34 cellular contexts compared by ENCODE assay signal in the genomic region with DNA sequence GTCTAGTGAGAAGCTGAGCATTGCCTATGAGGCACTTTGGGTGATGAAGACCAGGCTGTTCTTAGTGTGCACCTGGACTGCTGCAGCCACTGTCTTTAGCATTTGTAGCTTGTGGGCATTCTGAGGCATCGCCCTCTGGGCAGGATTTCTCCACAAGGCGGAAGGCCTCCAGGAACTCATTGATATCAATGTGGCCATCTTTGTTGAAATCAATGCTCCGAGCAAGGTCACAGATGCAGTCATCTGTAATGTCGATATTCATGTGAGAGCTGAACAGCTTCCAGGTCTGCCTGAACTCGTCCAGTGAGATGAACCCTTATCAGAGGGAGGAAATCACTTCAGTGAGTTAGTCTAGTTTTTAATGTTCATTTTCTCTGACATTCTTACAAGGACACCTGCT. TPM values are rescaled to one million over a fixed set of nuclear protein-coding genes. Genes with fewer than 3 reads are reported as not detected.
"Had no signal": no experiment of that assay in that cellular context is flagged by ENCODE, and none has a peak within 500 bp of the region (broad histone marks: within the 10 kb centered on the region; RNA-seq: fewer than 3 reads in every experiment).

No MANE protein-coding gene starts in this region.

- H3K4me3 ChIP-seq: coronary artery, dorsolateral prefrontal cortex, esophagus muscularis mucosa, gastrocnemius medialis, heart right ventricle had no signal

- H3K4me3 Mint-ChIP-seq: activated CD4-positive, alpha-beta T cell treated with anti-CD3 and anti-CD28 coated beads, Interleukin-2, amount 10 ng/mL, durations not matched to agents 7 days and 5 days; activated CD8-positive, alpha-beta T cell treated with anti-CD3 and anti-CD28 coated beads for 36 hours; activated naive CD4-positive, alpha-beta T cell treated with anti-CD3 and anti-CD28 coated beads for 36 hours; activated naive CD4-positive, alpha-beta T cell treated with anti-CD3 and anti-CD28 coated beads, Interleukin-2, amount 50 U/mL, for 24 hours; activated naive CD8-positive, alpha-beta T cell treated with anti-CD3 and anti-CD28 coated beads for 36 hours; activated naive CD8-positive, alpha-beta T cell treated with anti-CD3 and anti-CD28 coated beads, Interleukin-2, amount 50 U/mL, for 24 hours; activated T-helper 1 cell treated with anti-CD3 and anti-CD28 coated beads, Interleukin-12 subunit alpha, Interleukin-12 subunit beta, Interleukin-2, Interleukin-4 antibody, amounts not matched to agents 30 ng/mL and 10 ng/mL and 1 ng/mL, durations not matched to agents 14 hours and 24 hours and 36 hours; central memory CD8-positive, alpha-beta T cell; dendritic cell treated with granulocyte-macrophage colony-stimulating factor and Interleukin-4, amounts not matched to agents 40 ng/mL and 50 ng/mL, for 4 days; effector memory CD8-positive, alpha-beta T cell had no signal

- H3K27me3 Mint-ChIP-seq: activated CD8-positive, alpha-beta T cell treated with anti-CD3 and anti-CD28 coated beads for 36 hours; activated naive CD4-positive, alpha-beta T cell treated with anti-CD3 and anti-CD28 coated beads, Interleukin-2, amount 50 U/mL, for 24 hours; activated naive CD8-positive, alpha-beta T cell treated with anti-CD3 and anti-CD28 coated beads for 36 hours; activated naive CD8-positive, alpha-beta T cell treated with anti-CD3 and anti-CD28 coated beads, Interleukin-2, amount 50 U/mL, for 24 hours; central memory CD8-positive, alpha-beta T cell had no signal

- H3K4me1 ChIP-seq: esophagus muscularis mucosa, foreskin keratinocyte, gastrocnemius medialis, heart right ventricle had no signal

- H3K27ac Mint-ChIP-seq: activated CD4-positive, alpha-beta T cell treated with anti-CD3 and anti-CD28 coated beads, Interleukin-2, amount 10 ng/mL, durations not matched to agents 7 days and 5 days; activated CD8-positive, alpha-beta T cell treated with anti-CD3 and anti-CD28 coated beads for 36 hours; activated naive CD4-positive, alpha-beta T cell treated with anti-CD3 and anti-CD28 coated beads for 36 hours; activated naive CD4-positive, alpha-beta T cell treated with anti-CD3 and anti-CD28 coated beads, Interleukin-2, amount 50 U/mL, for 24 hours; activated naive CD8-positive, alpha-beta T cell treated with anti-CD3 and anti-CD28 coated beads for 36 hours; activated naive CD8-positive, alpha-beta T cell treated with anti-CD3 and anti-CD28 coated beads, Interleukin-2, amount 50 U/mL, for 24 hours; activated T-helper 1 cell treated with anti-CD3 and anti-CD28 coated beads, Interleukin-12 subunit alpha, Interleukin-12 subunit beta, Interleukin-2, Interleukin-4 antibody, amounts not matched to agents 30 ng/mL and 10 ng/mL and 1 ng/mL, durations not matched to agents 14 hours and 24 hours and 36 hours; activated T-helper 2 cell treated with anti-CD3 and anti-CD28 coated beads, Interferon-gamma antibody, Interleukin-2, Interleukin-4, amounts not matched to agents 10 μg/mL and 5 μg/mL and 100 μg/mL, durations not matched to agents 14 hours and 24 hours and 36 hours; dendritic cell treated with granulocyte-macrophage colony-stimulating factor and Interleukin-4, amounts not matched to agents 40 ng/mL and 50 ng/mL, for 4 days; effector memory CD8-positive, alpha-beta T cell had no signal

- ATAC-seq: activated CD8-positive, alpha-beta T cell treated with anti-CD3 and anti-CD28 coated beads for 36 hours; activated naive CD8-positive, alpha-beta T cell treated with anti-CD3 and anti-CD28 coated beads, Interleukin-2, amount 50 U/mL, for 24 hours; effector memory CD8-positive, alpha-beta T cell; foreskin keratinocyte; gastrocnemius medialis; heart right ventricle had no signal

- DNase-seq: activated CD4-positive, alpha-beta T cell treated with anti-CD3 and anti-CD28 coated beads for 4 hours; activated CD4-positive, alpha-beta T cell treated with anti-CD3 and anti-CD28 coated beads, Interleukin-2, amount 10 ng/mL, durations not matched to agents 7 days and 5 days; activated CD4-positive, alpha-beta T cell treated with anti-CD3 and anti-CD28 coated beads, Interleukin-2, amount 50 U/mL, for 4 hours; activated CD4-positive, CD25-positive, alpha-beta regulatory T cell; activated CD4-positive, CD25-positive, alpha-beta regulatory T cell treated with anti-CD3 and anti-CD28 coated beads, Interleukin-2, amount 50 U/mL, for 72 hours; activated CD8-positive, alpha-beta memory T cell treated with anti-CD3 and anti-CD28 coated beads for 24 hours; activated CD8-positive, alpha-beta T cell treated with anti-CD3 and anti-CD28 coated beads for 36 hours; activated effector memory CD4-positive, alpha-beta T cell treated with anti-CD3 and anti-CD28 coated beads, Interleukin-2, amount 50 U/mL, for 16 hours; activated naive CD4-positive, alpha-beta T cell treated with anti-CD3 and anti-CD28 coated beads for 36 hours; activated naive CD8-positive, alpha-beta T cell treated with anti-CD3 and anti-CD28 coated beads for 36 hours; activated naive CD8-positive, alpha-beta T cell treated with anti-CD3 and anti-CD28 coated beads, Interleukin-2, amount 50 U/mL, for 24 hours; activated T-cell treated with anti-CD3 and anti-CD28 coated beads, Interleukin-2, amount 50 U/mL, for 1 hour; activated T-cell treated with anti-CD3 and anti-CD28 coated beads, Interleukin-2, amount 50 U/mL, for 48 hours; anterior cingulate cortex; brain microvascular endothelial cell; dorsolateral prefrontal cortex; effector memory CD8-positive, alpha-beta T cell; erythroblast; foreskin keratinocyte; gastrocnemius medialis; heart right ventricle; T-helper 2 cell had no signal

- H3K27ac ChIP-seq: brain microvascular endothelial cell, coronary artery, dorsolateral prefrontal cortex, esophagus muscularis mucosa, foreskin keratinocyte, gastrocnemius medialis, heart right ventricle had no signal

- H3K9me3 ChIP-seq: gastrocnemius medialis had no signal

- H3K9me3 Mint-ChIP-seq: activated CD4-positive, alpha-beta T cell treated with anti-CD3 and anti-CD28 coated beads, Interleukin-2, amount 10 ng/mL, durations not matched to agents 7 days and 5 days; activated naive CD4-positive, alpha-beta T cell treated with anti-CD3 and anti-CD28 coated beads, Interleukin-2, amount 50 U/mL, for 24 hours; activated naive CD8-positive, alpha-beta T cell treated with anti-CD3 and anti-CD28 coated beads for 36 hours; activated naive CD8-positive, alpha-beta T cell treated with anti-CD3 and anti-CD28 coated beads, Interleukin-2, amount 50 U/mL, for 24 hours; activated T-helper 1 cell treated with anti-CD3 and anti-CD28 coated beads, Interleukin-12 subunit alpha, Interleukin-12 subunit beta, Interleukin-2, Interleukin-4 antibody, amounts not matched to agents 30 ng/mL and 10 ng/mL and 1 ng/mL, durations not matched to agents 14 hours and 24 hours and 36 hours; activated T-helper 2 cell treated with anti-CD3 and anti-CD28 coated beads, Interferon-gamma antibody, Interleukin-2, Interleukin-4, amounts not matched to agents 10 μg/mL and 5 μg/mL and 100 μg/mL, durations not matched to agents 14 hours and 24 hours and 36 hours; central memory CD8-positive, alpha-beta T cell; dendritic cell treated with granulocyte-macrophage colony-stimulating factor and Interleukin-4, amounts not matched to agents 40 ng/mL and 50 ng/mL, for 4 days; effector memory CD8-positive, alpha-beta T cell had no signal

- H3K36me3 Mint-ChIP-seq: activated naive CD4-positive, alpha-beta T cell treated with anti-CD3 and anti-CD28 coated beads, Interleukin-2, amount 50 U/mL, for 24 hours; activated naive CD8-positive, alpha-beta T cell treated with anti-CD3 and anti-CD28 coated beads for 36 hours had no signal

- H3K27me3 ChIP-seq: brain microvascular endothelial cell, dorsolateral prefrontal cortex, esophagus muscularis mucosa, gastrocnemius medialis had no signal

- H3K4me1 Mint-ChIP-seq: activated CD4-positive, alpha-beta T cell treated with anti-CD3 and anti-CD28 coated beads, Interleukin-2, amount 10 ng/mL, durations not matched to agents 7 days and 5 days; activated naive CD4-positive, alpha-beta T cell treated with anti-CD3 and anti-CD28 coated beads, Interleukin-2, amount 50 U/mL, for 24 hours; activated naive CD8-positive, alpha-beta T cell treated with anti-CD3 and anti-CD28 coated beads for 36 hours; activated naive CD8-positive, alpha-beta T cell treated with anti-CD3 and anti-CD28 coated beads, Interleukin-2, amount 50 U/mL, for 24 hours; central memory CD8-positive, alpha-beta T cell had no signal

- H3K36me3 ChIP-seq: brain microvascular endothelial cell, esophagus muscularis mucosa, gastrocnemius medialis, heart right ventricle had no signal

- FAIRE-seq: astrocyte, bronchial epithelial cell had no signal

RNA-seq across cellular contexts. Expression of a gene that starts 41.6 kb away (rescaled TPM):
- total RNA-seq: activated naive CD8-positive, alpha-beta T cell treated with anti-CD3 and anti-CD28 coated beads for 36 hours; activated T-helper 1 cell treated with anti-CD3 and anti-CD28 coated beads, Interleukin-12 subunit alpha, Interleukin-12 subunit beta, Interleukin-2, Interleukin-4 antibody, amounts not matched to agents 30 ng/mL and 10 ng/mL and 1 ng/mL, durations not matched to agents 14 hours and 24 hours and 36 hours; activated T-helper 2 cell treated with anti-CD3 and anti-CD28 coated beads, Interferon-gamma antibody, Interleukin-2, Interleukin-4, amounts not matched to agents 10 μg/mL and 5 μg/mL and 100 μg/mL, durations not matched to agents 14 hours and 24 hours and 36 hours; astrocyte; bronchial epithelial cell; cardiac septum; cerebellum; esophagus muscularis mucosa; foreskin keratinocyte; heart right ventricle; T-helper 1 cell treated with Interleukin-12 subunit alpha and Interleukin-12 subunit beta and Interleukin-4 antibody, amounts not matched to agents 30 ng/mL and 1 ng/mL, for 36 hours had no signal
- polyA plus RNA-seq: foreskin keratinocyte, heart right ventricle had no signal
